In genomic region chr20:62132421-62132820, GRCh38 we compare ENCODE assay signal across 10 cellular contexts. TPM values are rescaled to one million over a fixed set of nuclear protein-coding genes. Genes with fewer than 3 reads are reported as not detected.
A peak's percentile ranks its signal among the peaks of the same experiment; 100 is the strongest.
DNase-seq lines count a peak whose midpoint lies in the region; ATAC-seq and TF ChIP-seq lines count a peak whose summit lies in the region.
"Had no signal": no experiment of that assay in that cellular context is flagged by ENCODE, and none has a peak within 500 bp of the region (broad histone marks: within the 10 kb centered on the region; RNA-seq: fewer than 3 reads in every experiment).

No MANE protein-coding gene starts in this region.

- H4K20me1 ChIP-seq in BLaER1 = peaks cover 61% of the 10 kb centered on the region

- no peak for ATAC-seq in naive thymus-derived CD4-positive, alpha-beta T cell
- ATAC-seq in GM18858 (IDR thresholded peaks at IDR 0.05; ENCODE audit: unreplicated experiment) = no peak

- peaks cover 99% of the 10 kb centered on the region for H3K4me1 ChIP-seq in BLaER1
- no peaks in the 10 kb centered on the region for H3K4me1 ChIP-seq in naive thymus-derived CD4-positive, alpha-beta T cell (ENCODE audit: control insufficient read depth in 2 of 2, insufficient read depth in 2 of 2, low read length in 2 of 2)

- no peaks in the 10 kb centered on the region for H3K27me3 Mint-ChIP-seq in IgD-negative memory B cell
- no peaks in the 10 kb centered on the region for H3K27me3 Mint-ChIP-seq in naive thymus-derived CD4-positive, alpha-beta T cell
- H3K27me3 Mint-ChIP-seq: type B pancreatic cell had no signal

- peak overlapping the region; percentile 75 for H3K9ac ChIP-seq in BLaER1

- H3K36me3 Mint-ChIP-seq in IgD-negative memory B cell = no peaks in the 10 kb centered on the region
- peaks cover 15 to 55% (median 38%) of the 10 kb centered on the region in 5 donors for H3K36me3 Mint-ChIP-seq in naive thymus-derived CD4-positive, alpha-beta T cell

- POLR2A ChIA-PET in naive thymus-derived CD4-positive, alpha-beta T cell (lab: Charles Lee) = interaction anchor here (0.9 to 4.9 kb wide), 4 partner anchors 7 to 71 kb away, joined by 3 to 29 read pairs (median 3); no protein-coding TSS in a partner anchor

- no peak for DNase-seq in naive thymus-derived CD4-positive, alpha-beta T cell
- DNase-seq in SIG-M5 (lab: John Stamatoyannopoulos, UW) (no peak), GM13976 (ENCODE audit: low spot score) (no peak), pons (ENCODE audit: low spot score) (no peak)

- peak overlapping the region; percentile 100 for H3K4me2 ChIP-seq in BLaER1

- peaks cover 83% of the 10 kb centered on the region for H3K36me3 ChIP-seq in BLaER1
- peaks cover 35 to 96% (median 41%) of the 10 kb centered on the region in 3 experiments for H3K36me3 ChIP-seq in naive thymus-derived CD4-positive, alpha-beta T cell (ENCODE audit: control insufficient read depth in 2 of 3, insufficient read depth in 3 of 3, low read length in 3 of 3)

- H3K4me1 Mint-ChIP-seq in IgD-negative memory B cell = peaks cover 9 to 27% (median 21%) of the 10 kb centered on the region in 3 donors
- peaks cover 24 to 50% (median 33%) of the 10 kb centered on the region in 7 donors for H3K4me1 Mint-ChIP-seq in naive thymus-derived CD4-positive, alpha-beta T cell

- no peak for TF ChIP-seq CTCF in GM13976 (IDR thresholded peaks at IDR 0.05; ENCODE audit: borderline replicate concordance, control extremely low read depth, extremely low read depth, insufficient read depth, missing control alignments)

- H3K4me3 Mint-ChIP-seq in IgD-negative memory B cell = peak overlapping the region in 2 of 4 donors; percentile 59 to 68
- H3K4me3 Mint-ChIP-seq in naive thymus-derived CD4-positive, alpha-beta T cell = peak overlapping the region in 9 of 10 donors; percentile 20 to 68 (median 59)
- H3K4me3 Mint-ChIP-seq: type B pancreatic cell had no signal

- in situ Hi-C loops in GM13976 (cut with MboI; ENCODE audit: low sequenced_read_pairs, unreplicated experiment) = no loop called here

- peak overlapping the region; percentile 59 for H3K4me3 ChIP-seq in BLaER1
- no peak overlapping the region for H3K4me3 ChIP-seq in naive thymus-derived CD4-positive, alpha-beta T cell (ENCODE audit: low read length)
- H3K4me3 ChIP-seq: coronary artery had no signal

- H3K9me3 Mint-ChIP-seq in IgD-negative memory B cell = no peaks in the 10 kb centered on the region
- H3K9me3 Mint-ChIP-seq in naive thymus-derived CD4-positive, alpha-beta T cell = peaks cover 0 to 2% (median 0%) of the 10 kb centered on the region in 11 donors
- H3K9me3 Mint-ChIP-seq: type B pancreatic cell had no signal

- H3K27me3 ChIP-seq in BLaER1 = no peaks in the 10 kb centered on the region
- no peaks in the 10 kb centered on the region for H3K27me3 ChIP-seq in naive thymus-derived CD4-positive, alpha-beta T cell (ENCODE audit: control insufficient read depth in 2 of 2, insufficient read depth in 2 of 2, low read length in 2 of 2)

- CTCF ChIA-PET in naive thymus-derived CD4-positive, alpha-beta T cell (lab: Charles Lee) = interaction anchor here (1.6 to 4.9 kb wide), 2 partner anchors 10 to 122 kb away, joined by 6 to 27 read pairs; no protein-coding TSS in a partner anchor

- intact Hi-C loops in naive thymus-derived CD4-positive, alpha-beta T cell (cut with micrococcal nuclease) = no loop called here

- peak overlapping the region; percentile 89 for H3K27ac ChIP-seq in BLaER1
- peak overlapping the region; percentile 74 for H3K27ac ChIP-seq in cingulate gyrus (ENCODE audit: low read depth, low read length)
- H3K27ac ChIP-seq in naive thymus-derived CD4-positive, alpha-beta T cell (ENCODE audit: low read depth, low read length) = peak overlapping the region; percentile 40

- peak overlapping the region; percentile 71 to 87 (median 75) for H3K27ac Mint-ChIP-seq in IgD-negative memory B cell
- H3K27ac Mint-ChIP-seq in naive thymus-derived CD4-positive, alpha-beta T cell = peak overlapping the region; percentile 70 to 93 (median 85)
- H3K27ac Mint-ChIP-seq: type B pancreatic cell had no signal

- no peaks in the 10 kb centered on the region for H3K9me3 ChIP-seq in BLaER1
- H3K9me3 ChIP-seq in naive thymus-derived CD4-positive, alpha-beta T cell (ENCODE audit: control insufficient read depth in 2 of 3, low read length in 3 of 3) = no peaks in the 10 kb centered on the region

RNA-seq across cellular contexts. Expression of gene LSM14B, which starts 10.1 kb away (rescaled TPM):
- polyA plus RNA-seq in IgD-negative memory B cell = 0.98 TPM
- total RNA-seq in naive thymus-derived CD4-positive, alpha-beta T cell = 10 to 100 TPM; 39.5 to 61.5 (median 41.9) TPM
- polyA plus RNA-seq in naive thymus-derived CD4-positive, alpha-beta T cell = 1 to 10 TPM; 1.4 to 1.9 TPM

RNA-seq across cellular contexts. Expression of gene PSMA7, which starts 10.8 kb away (rescaled TPM):
- 428 TPM for polyA plus RNA-seq in IgD-negative memory B cell
- total RNA-seq in naive thymus-derived CD4-positive, alpha-beta T cell = 100 to 1,000 TPM; 125 to 301 (median 165) TPM
- polyA plus RNA-seq in naive thymus-derived CD4-positive, alpha-beta T cell = 100 to 1,000 TPM; 377 to 406 TPM

RNA-seq across cellular contexts. Expression of gene SS18L1, which starts 11.1 kb away (rescaled TPM):
- 1.4 TPM for polyA plus RNA-seq in IgD-negative memory B cell
- 10 to 100 TPM; 17.8 to 26.7 (median 22.6) TPM for total RNA-seq in naive thymus-derived CD4-positive, alpha-beta T cell
- polyA plus RNA-seq in naive thymus-derived CD4-positive, alpha-beta T cell = under 1 TPM; 0.47 to 0.54 TPM

RNA-seq across cellular contexts. Expression of gene MTG2, which starts 50.4 kb away (rescaled TPM):
- polyA plus RNA-seq in IgD-negative memory B cell = 26.2 TPM
- 10 to 100 TPM; 20.4 to 51.5 (median 41.8) TPM for total RNA-seq in naive thymus-derived CD4-positive, alpha-beta T cell
- polyA plus RNA-seq in naive thymus-derived CD4-positive, alpha-beta T cell = 10 to 100 TPM; 18.2 to 31.8 TPM
